8 cellular contexts compared by ENCODE assay signal in the genomic region with DNA sequence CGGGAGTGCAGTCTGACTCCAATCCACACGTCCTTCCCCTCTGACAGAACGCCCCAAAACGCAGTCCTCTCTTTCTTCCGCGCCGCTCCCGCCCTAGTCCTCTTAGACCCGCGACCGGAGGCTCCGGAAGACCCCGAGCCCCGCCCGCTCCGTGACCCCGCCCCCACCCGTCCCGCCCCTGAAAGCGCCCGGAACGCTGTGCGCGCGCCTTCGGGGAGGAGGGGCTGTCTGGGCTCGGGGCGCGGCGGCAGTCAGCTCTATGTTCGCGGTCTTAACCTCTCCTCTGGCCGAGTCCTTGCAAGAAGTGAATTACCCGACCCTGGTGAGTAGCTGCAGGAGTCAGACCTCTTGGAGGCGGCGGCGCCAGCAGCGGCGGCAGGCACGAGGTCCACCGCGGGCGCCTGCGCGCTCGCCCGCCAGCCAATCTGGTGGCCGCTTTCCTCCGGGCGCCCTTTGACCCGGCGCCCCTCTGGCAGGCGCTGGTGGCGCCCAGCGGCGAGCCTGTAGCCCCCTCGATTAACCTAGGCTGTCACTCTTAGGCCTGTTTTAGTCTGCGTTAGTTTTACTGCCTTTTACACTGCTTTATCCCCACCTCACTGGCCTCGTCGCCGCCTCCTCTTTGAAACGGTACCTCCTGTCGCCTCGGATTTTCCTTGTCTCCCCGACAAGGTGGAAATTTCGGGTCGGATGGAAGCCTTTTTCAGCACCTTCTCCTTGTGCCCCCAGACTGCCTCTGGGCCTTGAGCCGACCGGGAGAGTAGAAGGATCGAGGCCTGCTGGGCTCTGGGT. TPM values are rescaled to one million over a fixed set of nuclear protein-coding genes. Genes with fewer than 3 reads are reported as not detected.
A peak's percentile ranks its signal among the peaks of the same experiment; 100 is the strongest.
DNase-seq lines count a peak whose midpoint lies in the region; ATAC-seq and TF ChIP-seq lines count a peak whose summit lies in the region.

A gene with protein sequence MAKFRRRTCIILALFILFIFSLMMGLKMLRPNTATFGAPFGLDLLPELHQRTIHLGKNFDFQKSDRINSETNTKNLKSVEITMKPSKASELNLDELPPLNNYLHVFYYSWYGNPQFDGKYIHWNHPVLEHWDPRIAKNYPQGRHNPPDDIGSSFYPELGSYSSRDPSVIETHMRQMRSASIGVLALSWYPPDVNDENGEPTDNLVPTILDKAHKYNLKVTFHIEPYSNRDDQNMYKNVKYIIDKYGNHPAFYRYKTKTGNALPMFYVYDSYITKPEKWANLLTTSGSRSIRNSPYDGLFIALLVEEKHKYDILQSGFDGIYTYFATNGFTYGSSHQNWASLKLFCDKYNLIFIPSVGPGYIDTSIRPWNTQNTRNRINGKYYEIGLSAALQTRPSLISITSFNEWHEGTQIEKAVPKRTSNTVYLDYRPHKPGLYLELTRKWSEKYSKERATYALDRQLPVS (plus strand): TSS at position 219 of the 789 bp plus-strand sequence. CDS start 8,905 bp downstream, outside the sequence.

- no TSS peak for BruUV-seq in IMR-90 (replicated peaks; lab: Mats Ljungman, UMichigan)

- H3K18ac ChIP-seq in IMR-90 (ENCODE audit: low read depth, low read length): peak within 1 kb of the TSS; percentile 92

- peak within 1 kb of the TSS; percentile 93 for H3K9ac ChIP-seq in IMR-90 (ENCODE audit: low read depth, low read length)
- peak within 1 kb of the TSS; percentile 71 to 80 for H3K9ac ChIP-seq in mucosa of rectum (ENCODE audit: low read depth in 1 of 2, low read length in 2 of 2)

- peak within 1 kb of the TSS; percentile 11; the same call in 1 of the 2 replicates for H2BK20ac ChIP-seq in IMR-90 (ENCODE audit: low read depth, low read length)

- H4K20me1 ChIP-seq in IMR-90 (ENCODE audit: insufficient read depth, low read length): no peaks in the 10 kb centered on the region

- peak within 1 kb of the TSS; percentile 92 for H3K23ac ChIP-seq in IMR-90 (ENCODE audit: low read depth, low read length)

- no peak for TF ChIP-seq POLR2A in IMR-90 (IDR thresholded peaks at IDR 0.05; ENCODE audit: low read depth, low read length)

- peaks cover 0 to 19% of the 10 kb centered on the region in 2 experiments for H3K79me1 ChIP-seq in IMR-90 (ENCODE audit: low read depth in 1 of 2, low read length in 2 of 2)

- peak within 1 kb of the TSS; percentile 92 for H3K4ac ChIP-seq in IMR-90 (ENCODE audit: low read depth, low read length)

- peak within 1 kb of the TSS; percentile 99 for H2AFZ ChIP-seq in IMR-90 (replicated peaks; ENCODE audit: low read length, poor library complexity)

- H3K56ac ChIP-seq in IMR-90 (ENCODE audit: extremely low read depth, insufficient read depth, low read length): peak within 1 kb of the TSS; percentile 93

- H3K14ac ChIP-seq in IMR-90 (replicated peaks; ENCODE audit: low read depth, low read length): peak within 1 kb of the TSS; percentile 93

- H3K4me2 ChIP-seq in IMR-90 (ENCODE audit: low read depth, low read length): peak within 1 kb of the TSS; percentile 99

- peak within 1 kb of the TSS; percentile 66 for H2BK120ac ChIP-seq in IMR-90 (ENCODE audit: low read depth, low read length)

- DNase-seq in DMS114 treated with DMSO at 0.1 percent for 48 hours (lab: John Stamatoyannopoulos, UW; ENCODE audit: unreplicated experiment): peak; percentile 35
- DNase-seq in IMR-90: peak; percentile 85
- DNase-seq in OCI-M2 (lab: John Stamatoyannopoulos, UW; ENCODE audit: unreplicated experiment): peak; percentile 74
- peak; percentile 69 for DNase-seq in activated T-cell treated with anti-CD3 and anti-CD28 coated beads for 4 hours
- DNase-seq in epithelial cell of proximal tubule (ENCODE audit: low read depth): no peak
- peak; percentile 46 to 57 for DNase-seq in stimulated activated CD8-positive, alpha-beta memory T cell treated with anti-CD3 and anti-CD28 coated beads, Interleukin-4, amount 100 ng/mL, for 4 hours (ENCODE audit: low read depth in 2 of 2, low spot score in 1 of 2)

- no peaks in the 10 kb centered on the region for H3K27me3 ChIP-seq in IMR-90 (ENCODE audit: control insufficient read depth, insufficient read depth, low read length)
- no peaks in the 10 kb centered on the region for H3K27me3 ChIP-seq in mucosa of rectum (ENCODE audit: control insufficient read depth in 2 of 2, insufficient read depth in 2 of 2, low read length in 2 of 2)

- H3K4me3 ChIP-seq in IMR-90 (ENCODE audit: insufficient read depth, low read depth, low read length) (peak within 1 kb of the TSS; percentile 99), epithelial cell of proximal tubule (ENCODE audit: low read depth, low read length) (peak within 1 kb of the TSS; percentile 93), mucosa of rectum (ENCODE audit: low read length in 2 of 2) (peak within 1 kb of the TSS; percentile 82 to 89)

- 1% methylated on average over 32 of the region's 70 CpGs; no CpG with 5 or more reads in 1 of the 2 experiments for WGBS in IMR-90 (ENCODE audit: extremely low coverage in 2 of 2, insufficient read length in 1 of 2), 2 experiments

- H2AK9ac ChIP-seq in IMR-90 (replicated peaks; ENCODE audit: low read depth, low read length, poor library complexity): peak within 1 kb of the TSS; percentile 96

- intact Hi-C loops in IMR-90 (cut with micrococcal nuclease): loop anchor here (2.0 to 5.0 kb wide), 2 partner anchors 23 to 945 kb away; a partner anchor contains a TSS

- peak within 1 kb of the TSS; percentile 77; the same call in 1 of the 3 replicates for H2BK15ac ChIP-seq in IMR-90 (ENCODE audit: low read depth, low read length)

- peak within 1 kb of the TSS; percentile 82 for H4K5ac ChIP-seq in IMR-90 (ENCODE audit: low read depth, low read length)

- TF ChIP-seq RAD21 in IMR-90 (IDR thresholded peaks at IDR 0.05; ENCODE audit: low read length): no peak

- POLR2A ChIA-PET in IMR-90 (lab: Charles Lee; ENCODE audit: unreplicated experiment): no interaction called here

- H2BK5ac ChIP-seq in IMR-90 (ENCODE audit: low read depth, low read length, poor library complexity, severe bottlenecking): peak within 1 kb of the TSS; percentile 82

- peak within 1 kb of the TSS; percentile 99 for H4K8ac ChIP-seq in IMR-90 (ENCODE audit: low read depth in 2 of 2, low read length in 2 of 2)

- H3K27ac ChIP-seq in IMR-90 (ENCODE audit: insufficient read depth, low read length) (peak within 1 kb of the TSS; percentile 84), mucosa of rectum (ENCODE audit: low read depth in 2 of 2, low read length in 2 of 2) (peak within 1 kb of the TSS; percentile 76 to 92)

- in situ Hi-C loops in IMR-90 (cut with MboI; ENCODE audit: low sequenced_read_pairs): no loop called here

- dilution Hi-C loops in IMR-90 (cut with HindIII; ENCODE audit: low sequenced_read_pairs, unreplicated experiment): no loop called here

- H3K9me3 ChIP-seq in IMR-90 (ENCODE audit: control insufficient read depth, insufficient read depth, low read length) (no peaks in the 10 kb centered on the region), mucosa of rectum (ENCODE audit: control insufficient read depth in 2 of 2, low read length in 2 of 2) (no peaks in the 10 kb centered on the region)

- no peaks in the 10 kb centered on the region for H3K9me1 ChIP-seq in IMR-90 (ENCODE audit: insufficient read depth, low read length)

- ATAC-seq in GM21529 (IDR thresholded peaks at IDR 0.05; ENCODE audit: unreplicated experiment) (peak; percentile 76), IMR-90 (ENCODE audit: low read depth) (peak; percentile 93)

- H3K36me3 ChIP-seq in IMR-90 (ENCODE audit: control insufficient read depth, insufficient read depth, low read length) (no peaks in the 10 kb centered on the region), mucosa of rectum (ENCODE audit: control insufficient read depth in 2 of 2, insufficient read depth in 2 of 2, low read length in 2 of 2) (no peaks in the 10 kb centered on the region)

- CTCF ChIA-PET in IMR-90 (lab: Yijun Ruan, JAX): interaction anchor here (1.2 kb wide), 1 partner anchor 21 kb away, joined by 4 read pairs; no protein-coding TSS in a partner anchor

- no peaks in the 10 kb centered on the region for H3K4me1 ChIP-seq in IMR-90 (ENCODE audit: control insufficient read depth, insufficient read depth, low read length)
- H3K4me1 ChIP-seq in mucosa of rectum (ENCODE audit: control insufficient read depth in 2 of 2, insufficient read depth in 2 of 2, low read length in 2 of 2): peaks cover 3 to 7% of the 10 kb centered on the region in 2 donors

- peak within 1 kb of the TSS; percentile 10 for H2AK5ac ChIP-seq in IMR-90 (ENCODE audit: low read depth, low read length)

- H4K91ac ChIP-seq in IMR-90 (ENCODE audit: insufficient read depth, low read depth, low read length): peak within 1 kb of the TSS; percentile 76

- TF ChIP-seq CTCF in IMR-90 (conservative IDR thresholded peaks at IDR 0.05; ENCODE audit: low read depth, low read length): no peak
- no peak for TF ChIP-seq CTCF in epithelial cell of proximal tubule (conservative IDR thresholded peaks at IDR 0.05; ENCODE audit: low read depth, low read length)

TF ChIP-seq in IMR-90, 13 proteins besides CTCF, POLR2A, EP300 and RAD21:
- TF ChIP-seq CEBPB (IDR thresholded peaks at IDR 0.05; ENCODE audit: low read depth, low read length): no peak
- TF ChIP-seq CHD1 (IDR thresholded peaks at IDR 0.05; ENCODE audit: low read depth, low read length): no peak
- TF ChIP-seq RFX5 (IDR thresholded peaks at IDR 0.05; ENCODE audit: low read depth, low read length): no peak
- no peak for TF ChIP-seq RCOR1 (IDR thresholded peaks at IDR 0.05; ENCODE audit: insufficient replicate concordance, low read length)
- TF ChIP-seq MAZ (IDR thresholded peaks at IDR 0.05; ENCODE audit: borderline replicate concordance, low read depth, low read length): 0 out of 2 replicates have a peak, but pooled peaks have one; percentile 19
- peak; percentile 45; the same call in 1 of the 2 replicates for TF ChIP-seq MXI1 (IDR thresholded peaks at IDR 0.05; ENCODE audit: borderline replicate concordance, low read depth, low read length)
- no peak for TF ChIP-seq NFE2L2 (IDR thresholded peaks at IDR 0.05; ENCODE audit: low read depth, low read length)
- TF ChIP-seq, protein P1, sequence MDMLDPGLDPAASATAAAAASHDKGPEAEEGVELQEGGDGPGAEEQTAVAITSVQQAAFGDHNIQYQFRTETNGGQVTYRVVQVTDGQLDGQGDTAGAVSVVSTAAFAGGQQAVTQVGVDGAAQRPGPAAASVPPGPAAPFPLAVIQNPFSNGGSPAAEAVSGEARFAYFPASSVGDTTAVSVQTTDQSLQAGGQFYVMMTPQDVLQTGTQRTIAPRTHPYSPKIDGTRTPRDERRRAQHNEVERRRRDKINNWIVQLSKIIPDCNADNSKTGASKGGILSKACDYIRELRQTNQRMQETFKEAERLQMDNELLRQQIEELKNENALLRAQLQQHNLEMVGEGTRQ (IDR thresholded peaks at IDR 0.05; ENCODE audit: low read depth, low read length): peak; percentile 60
- no peak for TF ChIP-seq BHLHE40 (IDR thresholded peaks at IDR 0.05; ENCODE audit: low read depth, low read length)

RNA-seq across cellular contexts. Expression of the gene that starts here (rescaled TPM):
- total RNA-seq in IMR-90 (2012; rRNA removed) (9.0 and 11.9 TPM in 2 replicates), epithelial cell of proximal tubule (8.9 and 14.4 TPM in 2 replicates)
- polyA plus RNA-seq in IMR-90 (2012; rRNA removed): 3.1 and 3.9 TPM in 2 replicates
- polyA plus RNA-seq in IMR-90 (2012; cell fraction: cytosol; rRNA removed): 0.31 and 0.64 TPM in 2 replicates
- polyA plus RNA-seq in IMR-90 (2012; cell fraction: nucleus; rRNA removed; ENCODE audit: low replicate concordance): 0.11 and 1.9 TPM in 2 replicates
